Comparison of ENCODE assay signal across 8 cellular contexts in the genomic region with DNA sequence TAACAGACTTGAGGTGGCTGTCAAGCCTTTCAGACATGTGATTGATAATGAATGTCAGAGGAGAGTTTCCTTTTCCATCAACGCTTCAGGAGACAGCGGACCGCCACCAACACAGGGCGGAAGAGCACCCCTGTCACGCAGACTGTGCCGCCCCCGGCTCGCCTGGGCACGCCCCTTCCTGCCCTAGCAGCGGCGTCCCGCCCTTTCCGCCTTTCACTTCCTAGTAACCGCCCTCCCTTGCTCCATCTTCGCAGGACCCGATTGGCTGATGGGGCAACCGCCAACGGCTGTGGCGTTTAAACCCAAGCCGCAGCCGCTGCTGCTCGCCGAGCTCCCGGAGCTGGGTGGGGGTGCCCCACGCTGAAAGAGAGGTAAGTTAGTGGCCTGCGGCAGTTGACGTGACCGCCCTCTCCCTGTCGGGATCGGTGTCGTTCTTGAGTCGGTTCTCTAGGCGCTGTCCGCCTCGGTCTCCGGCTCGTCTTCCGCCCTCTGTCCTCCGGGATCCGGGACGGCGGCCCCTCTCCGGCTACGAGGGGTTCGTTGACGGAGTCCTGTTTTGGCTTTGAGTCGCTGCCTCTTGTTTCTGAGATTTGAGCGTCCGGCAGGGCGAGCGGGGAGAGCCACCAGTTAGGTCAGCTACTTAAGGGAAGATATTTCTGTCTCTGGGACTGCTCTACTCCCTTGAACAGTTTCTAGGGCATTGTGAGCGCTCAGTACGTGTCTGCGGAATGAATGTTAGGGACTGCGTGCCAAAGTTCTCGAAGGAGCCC. TPM values are rescaled to one million over a fixed set of nuclear protein-coding genes. Genes with fewer than 3 reads are reported as not detected.
DNase-seq lines count a peak whose midpoint lies in the region; ATAC-seq lines count a peak whose summit lies in the region.

A gene with protein sequence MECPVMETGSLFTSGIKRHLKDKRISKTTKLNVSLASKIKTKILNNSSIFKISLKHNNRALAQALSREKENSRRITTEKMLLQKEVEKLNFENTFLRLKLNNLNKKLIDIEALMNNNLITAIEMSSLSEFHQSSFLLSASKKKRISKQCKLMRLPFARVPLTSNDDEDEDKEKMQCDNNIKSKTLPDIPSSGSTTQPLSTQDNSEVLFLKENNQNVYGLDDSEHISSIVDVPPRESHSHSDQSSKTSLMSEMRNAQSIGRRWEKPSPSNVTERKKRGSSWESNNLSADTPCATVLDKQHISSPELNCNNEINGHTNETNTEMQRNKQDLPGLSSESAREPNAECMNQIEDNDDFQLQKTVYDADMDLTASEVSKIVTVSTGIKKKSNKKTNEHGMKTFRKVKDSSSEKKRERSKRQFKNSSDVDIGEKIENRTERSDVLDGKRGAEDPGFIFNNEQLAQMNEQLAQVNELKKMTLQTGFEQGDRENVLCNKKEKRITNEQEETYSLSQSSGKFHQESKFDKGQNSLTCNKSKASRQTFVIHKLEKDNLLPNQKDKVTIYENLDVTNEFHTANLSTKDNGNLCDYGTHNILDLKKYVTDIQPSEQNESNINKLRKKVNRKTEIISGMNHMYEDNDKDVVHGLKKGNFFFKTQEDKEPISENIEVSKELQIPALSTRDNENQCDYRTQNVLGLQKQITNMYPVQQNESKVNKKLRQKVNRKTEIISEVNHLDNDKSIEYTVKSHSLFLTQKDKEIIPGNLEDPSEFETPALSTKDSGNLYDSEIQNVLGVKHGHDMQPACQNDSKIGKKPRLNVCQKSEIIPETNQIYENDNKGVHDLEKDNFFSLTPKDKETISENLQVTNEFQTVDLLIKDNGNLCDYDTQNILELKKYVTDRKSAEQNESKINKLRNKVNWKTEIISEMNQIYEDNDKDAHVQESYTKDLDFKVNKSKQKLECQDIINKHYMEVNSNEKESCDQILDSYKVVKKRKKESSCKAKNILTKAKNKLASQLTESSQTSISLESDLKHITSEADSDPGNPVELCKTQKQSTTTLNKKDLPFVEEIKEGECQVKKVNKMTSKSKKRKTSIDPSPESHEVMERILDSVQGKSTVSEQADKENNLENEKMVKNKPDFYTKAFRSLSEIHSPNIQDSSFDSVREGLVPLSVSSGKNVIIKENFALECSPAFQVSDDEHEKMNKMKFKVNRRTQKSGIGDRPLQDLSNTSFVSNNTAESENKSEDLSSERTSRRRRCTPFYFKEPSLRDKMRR (plus strand): TSS at position 326 of the 770 bp plus-strand sequence. CDS start 6,769 bp downstream, outside the sequence.

- no peak within 1 kb of the TSS for H2BK15ac ChIP-seq in neuronal stem cell (ENCODE audit: low read length)

- H2BK120ac ChIP-seq in neuronal stem cell (ENCODE audit: low read depth, low read length) = no peak within 1 kb of the TSS

- H3K27ac ChIP-seq in SK-N-MC (0 out of 2 replicates have a peak within 1 kb of the TSS, but pooled peaks have one; percentile 12), neuronal stem cell (replicated peaks; ENCODE audit: low read length) (peak within 1 kb of the TSS; percentile 44), subcutaneous abdominal adipose tissue (ENCODE audit: low read depth, low read length) (peak within 1 kb of the TSS; percentile 40)

- H2AFZ ChIP-seq in neuronal stem cell (ENCODE audit: low read length) = peak within 1 kb of the TSS; percentile 91

- no peak within 1 kb of the TSS for H2AK5ac ChIP-seq in neuronal stem cell (ENCODE audit: low read depth, low read length)

- no peak within 1 kb of the TSS for H4K91ac ChIP-seq in neuronal stem cell (ENCODE audit: low read depth, low read length, poor library complexity)

- no peaks in the 10 kb centered on the region for H3K9me3 ChIP-seq in SK-N-MC (ENCODE audit: low read depth, low read length)
- no peaks in the 10 kb centered on the region for H3K9me3 ChIP-seq in neuronal stem cell (replicated peaks in 1 of 2; ENCODE audit: control insufficient read depth in 2 of 2, insufficient read depth in 1 of 2, low read depth in 1 of 2, low read length in 2 of 2)
- no peaks in the 10 kb centered on the region for H3K9me3 ChIP-seq in subcutaneous abdominal adipose tissue (ENCODE audit: control insufficient read depth in 5 of 5, low read length in 5 of 5)

- peaks cover 1% of the 10 kb centered on the region for H3K79me1 ChIP-seq in neuronal stem cell (ENCODE audit: low read depth, low read length)

- no peak within 1 kb of the TSS for H3K14ac ChIP-seq in neuronal stem cell (ENCODE audit: low read length)

- peak within 1 kb of the TSS; percentile 71 for H3K4me2 ChIP-seq in neuronal stem cell (ENCODE audit: insufficient read depth, low read length, poor library complexity, severe bottlenecking)

- DNase-seq in NCI-H1048 (lab: John Stamatoyannopoulos, UW) = peak; percentile 86
- peak; percentile 60 for DNase-seq in SK-N-MC (ENCODE audit: low read depth, low spot score)
- DNase-seq in activated naive CD4-positive, alpha-beta T cell treated with anti-CD3 and anti-CD28 coated beads for 36 hours = peak; percentile 98
- peak; percentile 91 for DNase-seq in foreskin melanocyte
- DNase-seq in neuronal stem cell (ENCODE audit: low spot score) = peak; percentile 85

- H3K36me3 ChIP-seq in SK-N-MC (ENCODE audit: insufficient read depth, low read length) = no peaks in the 10 kb centered on the region
- no peaks in the 10 kb centered on the region for H3K36me3 ChIP-seq in neuronal stem cell (replicated peaks in 1 of 2; ENCODE audit: control insufficient read depth in 2 of 2, insufficient read depth in 2 of 2, low read length in 2 of 2)
- H3K36me3 ChIP-seq in subcutaneous abdominal adipose tissue (ENCODE audit: control insufficient read depth in 5 of 5, insufficient read depth in 5 of 5, low read length in 5 of 5) = no peaks in the 10 kb centered on the region

- peak within 1 kb of the TSS; percentile 93 for H3K4me3 ChIP-seq in GM08714 (ENCODE audit: low read length)
- H3K4me3 ChIP-seq in SK-N-MC = peak within 1 kb of the TSS; percentile 98
- peak within 1 kb of the TSS; percentile 69 to 96 for H3K4me3 ChIP-seq in neuronal stem cell (ENCODE audit: low read length in 2 of 2)
- H3K4me3 ChIP-seq in subcutaneous abdominal adipose tissue (ENCODE audit: low read depth in 1 of 5, low read length in 5 of 5) = peak within 1 kb of the TSS; percentile 79 to 93 (median 88)

- no peak within 1 kb of the TSS for H3K4ac ChIP-seq in neuronal stem cell (ENCODE audit: low read length)

- H3K9ac ChIP-seq in SK-N-MC (ENCODE audit: insufficient read length) (peak within 1 kb of the TSS; percentile 92), neuronal stem cell (ENCODE audit: low read depth, low read length, poor library complexity) (peak within 1 kb of the TSS; percentile 84), subcutaneous abdominal adipose tissue (ENCODE audit: low read length in 5 of 5) (peak within 1 kb of the TSS in 4 of 5 donors; percentile 41 to 83 (median 79))

- CTCF ChIA-PET in activated naive CD4-positive, alpha-beta T cell treated with anti-CD3 and anti-CD28 coated beads for 36 hours (lab: Charles Lee) = interaction anchor here (0.5 to 1.7 kb wide), 7 partner anchors 16 to 344 kb away, joined by 3 to 5 read pairs (median 4); a partner anchor contains a TSS

- H3K4me3 Mint-ChIP-seq in activated naive CD4-positive, alpha-beta T cell treated with anti-CD3 and anti-CD28 coated beads for 36 hours = peak within 1 kb of the TSS; percentile 90

- H3K4me1 ChIP-seq in neuronal stem cell (ENCODE audit: control insufficient read depth in 2 of 2, insufficient read depth in 1 of 2, low read depth in 1 of 2, low read length in 2 of 2) = peaks cover 4 to 12% of the 10 kb centered on the region in 2 donors
- H3K4me1 ChIP-seq in subcutaneous abdominal adipose tissue (ENCODE audit: control insufficient read depth in 5 of 5, insufficient read depth in 5 of 5, low read length in 5 of 5) = peaks cover 3 to 15% (median 13%) of the 10 kb centered on the region in 5 donors

- peaks cover 0 to 30% (median 4%) of the 10 kb centered on the region in 3 experiments for H3K27me3 ChIP-seq in neuronal stem cell (ENCODE audit: control insufficient read depth in 3 of 3, insufficient read depth in 3 of 3, low read depth in 1 of 3, low read length in 3 of 3)
- peaks cover 0 to 2% (median 0%) of the 10 kb centered on the region in 5 donors for H3K27me3 ChIP-seq in subcutaneous abdominal adipose tissue (ENCODE audit: control insufficient read depth in 5 of 5, insufficient read depth in 4 of 5, low read length in 5 of 5)

- peak within 1 kb of the TSS; percentile 90 for H3K18ac ChIP-seq in neuronal stem cell (ENCODE audit: low read length)

- H3K9me3 Mint-ChIP-seq in activated naive CD4-positive, alpha-beta T cell treated with anti-CD3 and anti-CD28 coated beads for 36 hours = no peaks in the 10 kb centered on the region

- H3K4me1 Mint-ChIP-seq in activated naive CD4-positive, alpha-beta T cell treated with anti-CD3 and anti-CD28 coated beads for 36 hours (ENCODE audit: low read depth) = peaks cover 17% of the 10 kb centered on the region

- peak within 1 kb of the TSS; percentile 84 for H3K27ac Mint-ChIP-seq in activated naive CD4-positive, alpha-beta T cell treated with anti-CD3 and anti-CD28 coated beads for 36 hours

- no peaks in the 10 kb centered on the region for H3K27me3 Mint-ChIP-seq in activated naive CD4-positive, alpha-beta T cell treated with anti-CD3 and anti-CD28 coated beads for 36 hours (ENCODE audit: low read depth)

- H2BK5ac ChIP-seq in neuronal stem cell (ENCODE audit: low read length) = no peak within 1 kb of the TSS

- H4K8ac ChIP-seq in neuronal stem cell (ENCODE audit: low read depth, low read length) = no peak within 1 kb of the TSS

- no CpG with 5 or more reads among the region's 56 CpGs for WGBS in neuronal stem cell (ENCODE audit: extremely low coverage in 2 of 2, insufficient read length in 2 of 2, insufficient replicate concordance in 1 of 2), 2 donors

- no peak within 1 kb of the TSS for H2BK12ac ChIP-seq in neuronal stem cell (ENCODE audit: low read length)

- peak; percentile 100 for ATAC-seq in HG02588 (IDR thresholded peaks at IDR 0.05; ENCODE audit: unreplicated experiment)

- no peak within 1 kb of the TSS for H3K23ac ChIP-seq in neuronal stem cell (ENCODE audit: low read depth, low read length, poor library complexity)

- intact Hi-C loops in activated naive CD4-positive, alpha-beta T cell treated with anti-CD3 and anti-CD28 coated beads for 36 hours (cut with micrococcal nuclease) = loop anchor here (1.0 to 5.0 kb wide), 11 partner anchors 11 to 707 kb away; a partner anchor contains a TSS

- H3K36me3 Mint-ChIP-seq in activated naive CD4-positive, alpha-beta T cell treated with anti-CD3 and anti-CD28 coated beads for 36 hours (ENCODE audit: low read depth) = no peaks in the 10 kb centered on the region

RNA-seq across cellular contexts. Expression of the gene that starts here (rescaled TPM):
- total RNA-seq in activated naive CD4-positive, alpha-beta T cell treated with anti-CD3 and anti-CD28 coated beads for 36 hours = 10 to 100 TPM; 39.7 to 40.0 TPM
- polyA plus RNA-seq in neuronal stem cell (2013, experiment 1 of 2) = 49.7 TPM
- polyA plus RNA-seq in neuronal stem cell (2013, experiment 2 of 2) = 50.8 TPM

Comparison
In these comparisons a context has a peak if more than half of its experiments do, and no peak if none do; other contexts are left out.
1. Peak in every context shown above with its lines: DNase-seq, ATAC-seq, H3K4me3 ChIP-seq and H3K27ac ChIP-seq.